In the genomic region with DNA sequence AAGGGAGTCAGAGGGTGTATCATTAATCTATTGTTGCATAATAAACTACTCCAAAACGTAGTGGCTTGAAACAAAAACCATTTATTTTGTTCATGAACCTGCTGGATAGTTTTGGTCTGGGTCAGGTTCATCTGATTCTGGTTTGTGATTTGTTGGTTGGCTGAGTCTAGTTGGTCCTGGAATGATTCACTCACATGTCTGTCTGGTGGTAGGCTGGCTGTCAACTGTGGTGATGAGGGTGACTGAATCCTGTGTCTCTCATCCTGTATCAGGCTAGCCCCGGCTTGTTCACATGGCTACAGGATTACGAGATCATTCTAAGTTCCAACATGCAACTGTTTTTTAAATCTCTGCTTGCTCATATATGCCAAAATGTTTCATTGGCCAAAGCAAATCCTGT, we compare ENCODE assay signal across 20 cellular contexts.
DNase-seq lines count a peak whose midpoint lies in the region; ATAC-seq and TF ChIP-seq lines count a peak whose summit lies in the region.
"Had no signal": no experiment of that assay in that cellular context is flagged by ENCODE, and none has a peak within 500 bp of the region (broad histone marks: within the 10 kb centered on the region; RNA-seq: fewer than 3 reads in every experiment).

No MANE protein-coding gene starts in this region.

- no peak overlapping the region for H3K4me3 ChIP-seq in HAP-1
- H3K4me3 ChIP-seq: left ventricle myocardium inferior, thoracic aorta had no signal

- no peak for TF ChIP-seq CTCF in RWPE1 (conservative IDR thresholded peaks at IDR 0.05; ENCODE audit: low read depth)

- ATAC-seq in GM18861 (IDR thresholded peaks at IDR 0.05; ENCODE audit: unreplicated experiment), result peak; percentile 79
- ATAC-seq in HG02938 (IDR thresholded peaks at IDR 0.05; ENCODE audit: unreplicated experiment), result peak; percentile 56
- ATAC-seq in GM19328 (IDR thresholded peaks at IDR 0.05; ENCODE audit: unreplicated experiment), result no peak

- H3K9me3 ChIP-seq in HAP-1, result no peaks in the 10 kb centered on the region
- H3K9me3 ChIP-seq: left ventricle myocardium inferior, thoracic aorta had no signal

- H3K36me3 ChIP-seq in HAP-1 (replicated peaks), result no peaks in the 10 kb centered on the region
- H3K36me3 ChIP-seq: left ventricle myocardium inferior, thoracic aorta had no signal

- DNase-seq in RWPE1 (ENCODE audit: low spot score), result peak; percentile 89
- peak; percentile 97 for DNase-seq in kidney glomerular epithelial cell (lab: John Stamatoyannopoulos, UW)
- no peak for DNase-seq in HAP-1 (ENCODE audit: low spot score in 2 of 2)
- no peak for DNase-seq in AG08395 (ENCODE audit: low spot score)
- DNase-seq in substantia nigra (lab: John Stamatoyannopoulos, UW), result no peak
- DNase-seq: activated naive CD8-positive, alpha-beta T cell treated with anti-CD3 and anti-CD28 coated beads, Interleukin-2, amount 10 ng/mL, durations not matched to agents 7 days and 5 days; caudate nucleus; DMS53; endodermal cell; Karpas-422; left ventricle myocardium inferior; NCI-H1694 treated with DMSO at 0.1 percent for 48 hours; NCI-H526 treated with DMSO at 0.1 percent for 48 hours; posterior cingulate gyrus; T-helper 1 cell had no signal

- no peak overlapping the region for H3K27ac ChIP-seq in RWPE1
- no peak overlapping the region for H3K27ac ChIP-seq in substantia nigra (ENCODE audit: low read depth, low read length, poor library complexity, severe bottlenecking)
- H3K27ac ChIP-seq: HL-60, left ventricle myocardium inferior, thoracic aorta had no signal

- in situ Hi-C loops in HAP-1 (cut with MboI; ENCODE audit: low sequenced_read_pairs), result no loop called here

- H3K27me3 ChIP-seq in HAP-1 (ENCODE audit: low read depth), result peaks cover 1% of the 10 kb centered on the region; the same call in 1 of the 2 replicates

- POLR2A ChIA-PET in RWPE1 (lab: Yijun Ruan, JAX; ENCODE audit: low non-redundant PET), result no interaction called here

- CTCF ChIA-PET in RWPE1 (lab: Yijun Ruan, JAX), result no interaction called here

- no peaks in the 10 kb centered on the region for H3K4me1 ChIP-seq in HAP-1
- H3K4me1 ChIP-seq: left ventricle myocardium inferior had no signal

Comparison
In these comparisons a context has a peak if more than half of its experiments do, and no peak if none do; other contexts are left out.
1. DNase-seq: peak in RWPE1 (single experiment) and kidney glomerular epithelial cell (single experiment); none in HAP-1 (0 of 2), AG08395 (single experiment) and substantia nigra (0 of 49).